ENCODE assay signal across 18 cellular contexts in genomic region chr13:98325724-98326123, GRCh38.
DNase-seq lines count a peak whose midpoint lies in the region; TF ChIP-seq lines count a peak whose summit lies in the region.
"Had no signal": no experiment of that assay in that cellular context is flagged by ENCODE, and none has a peak within 500 bp of the region (broad histone marks: within the 10 kb centered on the region; RNA-seq: fewer than 3 reads in every experiment).

No MANE protein-coding gene starts in this region.

- H4K91ac ChIP-seq in H9 (ENCODE audit: insufficient read length, low read depth, low read length) (no peak overlapping the region), neuronal stem cell (ENCODE audit: low read depth, low read length, poor library complexity) (no peak overlapping the region), mesenchymal stem cell (ENCODE audit: low read length) (no peak overlapping the region)

- H4K8ac ChIP-seq in H9 (replicated peaks; ENCODE audit: insufficient read length, low read depth, low read length) (no peak overlapping the region), neuronal stem cell (ENCODE audit: low read depth, low read length) (no peak overlapping the region), mesenchymal stem cell (ENCODE audit: low read length) (no peak overlapping the region)

- no peaks in the 10 kb centered on the region for H3K23me2 ChIP-seq in H9 (ENCODE audit: insufficient read length, low read depth, low read length, poor library complexity, severe bottlenecking)

- H3K79me1 ChIP-seq in H9 (ENCODE audit: insufficient read depth, low read depth, low read length, poor library complexity, severe bottlenecking) (peaks cover 3% of the 10 kb centered on the region), neuronal stem cell (ENCODE audit: low read depth, low read length) (no peaks in the 10 kb centered on the region), mesenchymal stem cell (replicated peaks; ENCODE audit: low read length, poor library complexity, severe bottlenecking) (peaks cover 43% of the 10 kb centered on the region)

- H3K18ac ChIP-seq in H9 (ENCODE audit: insufficient read length, low read depth, low read length), result no peak overlapping the region
- no peak overlapping the region for H3K18ac ChIP-seq in neuronal stem cell (ENCODE audit: low read length)
- H3K18ac ChIP-seq in mesenchymal stem cell (ENCODE audit: low read depth in 1 of 2, low read length in 2 of 2), result no peak overlapping the region

- H3K4me3 ChIP-seq in ectodermal cell (ENCODE audit: insufficient read depth, low read depth, low read length) (no peak overlapping the region), neuronal stem cell (ENCODE audit: low read length in 2 of 2) (no peak overlapping the region), mesenchymal stem cell (ENCODE audit: insufficient read depth in 1 of 2, low read depth in 1 of 2, low read length in 2 of 2) (no peak overlapping the region)
- H3K4me3 ChIP-seq: upper lobe of right lung had no signal

- H3K36me3 Mint-ChIP-seq in H9 (ENCODE audit: insufficient read depth in 1 of 3, low read depth in 3 of 3), result peaks cover 0 to 6% (median 0%) of the 10 kb centered on the region in 3 experiments; a peak in 2 of 7 replicates
- H3K36me3 Mint-ChIP-seq: activated naive CD8-positive, alpha-beta T cell had no signal

- no peaks in the 10 kb centered on the region for H3K36me3 ChIP-seq in ectodermal cell (ENCODE audit: control insufficient read depth, insufficient read depth, low read length)
- H3K36me3 ChIP-seq in neuronal stem cell (replicated peaks in 1 of 2; ENCODE audit: control insufficient read depth in 2 of 2, insufficient read depth in 2 of 2, low read length in 2 of 2), result no peaks in the 10 kb centered on the region
- H3K36me3 ChIP-seq in mesenchymal stem cell (ENCODE audit: control insufficient read depth in 1 of 2, insufficient read depth in 2 of 2, low read depth in 1 of 2, low read length in 2 of 2), result peaks cover 0 to 4% of the 10 kb centered on the region in 2 experiments
- H3K36me3 ChIP-seq: upper lobe of right lung had no signal

- H3K4ac ChIP-seq in H9 (ENCODE audit: low read depth, low read length) (no peak overlapping the region), neuronal stem cell (ENCODE audit: low read length) (no peak overlapping the region), mesenchymal stem cell (ENCODE audit: low read depth in 1 of 2, low read length in 2 of 2) (no peak overlapping the region)

- no peak overlapping the region for H3K56ac ChIP-seq in H9 (ENCODE audit: insufficient read length, low read depth, low read length)

- H4K20me1 ChIP-seq in H9 (ENCODE audit: control insufficient read depth, insufficient read depth, insufficient read length), result no peaks in the 10 kb centered on the region

- H3K9ac ChIP-seq in H9 (ENCODE audit: extremely low read depth, insufficient read length, low read length) (no peak overlapping the region), neuronal stem cell (ENCODE audit: low read depth, low read length, poor library complexity) (no peak overlapping the region), mesenchymal stem cell (ENCODE audit: low read length) (no peak overlapping the region)

- H3K27me3 Mint-ChIP-seq in H9 (ENCODE audit: low read depth), result no peaks in the 10 kb centered on the region

- H3K4me1 ChIP-seq in H9 (ENCODE audit: insufficient read depth, low read length) (peaks cover 20% of the 10 kb centered on the region; the same call in 1 of the 2 replicates), ectodermal cell (ENCODE audit: control insufficient read depth, insufficient read depth, low read length) (peaks cover 51% of the 10 kb centered on the region), neuronal stem cell (ENCODE audit: control insufficient read depth in 2 of 2, insufficient read depth in 1 of 2, low read depth in 1 of 2, low read length in 2 of 2) (peaks cover 30 to 45% of the 10 kb centered on the region in 2 donors), mesenchymal stem cell (ENCODE audit: control insufficient read depth, insufficient read depth, low read depth, low read length) (peaks cover 10% of the 10 kb centered on the region)

- H3K79me2 ChIP-seq in H9 (ENCODE audit: insufficient read depth, low read length), result no peaks in the 10 kb centered on the region; the same call in 1 of the 2 replicates

- no peak overlapping the region for H2AK5ac ChIP-seq in H9 (ENCODE audit: insufficient read length, low read length)
- no peak overlapping the region for H2AK5ac ChIP-seq in neuronal stem cell (ENCODE audit: low read depth, low read length)
- H2AK5ac ChIP-seq in mesenchymal stem cell (ENCODE audit: low read length, severe bottlenecking), result no peak overlapping the region

- DNase-seq in H9 (peak; percentile 12), NCI-H146 treated with DMSO at 0.1 percent for 48 hours (lab: John Stamatoyannopoulos, UW; ENCODE audit: unreplicated experiment) (peak; percentile 69), neuronal stem cell (ENCODE audit: low spot score) (no peak), mesenchymal stem cell (no peak), GM13976 (ENCODE audit: low spot score) (no peak), HuH-7.5 (ENCODE audit: low spot score) (no peak)
- DNase-seq: activated CD8-positive, alpha-beta T cell treated with anti-CD3 and anti-CD28 coated beads, Interleukin-2, amount 10 ng/mL, durations not matched to agents 7 days and 5 days; cortex of kidney; EL; Karpas-422; left cardiac atrium; NCI-H1436; right cardiac atrium; SHP77; stimulated activated naive CD4-positive, alpha-beta T cell treated with Interleukin-2 at 50 U/mL for 16 hours; upper lobe of right lung had no signal

- peak overlapping the region in 1 of 3 experiments; percentile 8; a peak in 2 of 7 replicates for H3K27ac Mint-ChIP-seq in H9
- H3K27ac Mint-ChIP-seq: activated CD8-positive, alpha-beta T cell treated with anti-CD3 and anti-CD28 coated beads, Interleukin-2, amount 10 ng/mL, durations not matched to agents 7 days and 5 days; activated naive CD8-positive, alpha-beta T cell had no signal

- H3K9me3 Mint-ChIP-seq in H9, result no peaks in the 10 kb centered on the region

- H3K27ac ChIP-seq in H9 (ENCODE audit: insufficient read length, low read depth, low read length) (no peak overlapping the region), ectodermal cell (ENCODE audit: insufficient read depth, low read depth, low read length, poor library complexity, severe bottlenecking) (peak overlapping the region; percentile 4), neuronal stem cell (replicated peaks; ENCODE audit: low read length) (peak overlapping the region; percentile 2), mesenchymal stem cell (ENCODE audit: low read length, poor library complexity, severe bottlenecking) (no peak overlapping the region)
- H3K27ac ChIP-seq: upper lobe of right lung had no signal

- no CpG with 5 or more reads among the region's 3 CpGs for WGBS in H9 (ENCODE audit: extremely low coverage, insufficient read length, low lambda C conversion rate)
- 76 to 88% methylated on average over 3 of the region's 3 CpGs for WGBS in ectodermal cell, 2 experiments
- WGBS in neuronal stem cell (ENCODE audit: extremely low coverage in 2 of 2, insufficient read length in 2 of 2, insufficient replicate concordance in 1 of 2), 2 donors, result no CpG with 5 or more reads among the region's 3 CpGs
- WGBS in mesenchymal stem cell, result 97% methylated on average over 3 of the region's 3 CpGs

- peaks cover 64 to 66% of the 10 kb centered on the region in 2 experiments for H3K4me1 Mint-ChIP-seq in H9

- H2BK20ac ChIP-seq in H9 (ENCODE audit: low read depth, low read length, poor library complexity, severe bottlenecking), result no peak overlapping the region

- no peaks in the 10 kb centered on the region for H3K9me3 ChIP-seq in H9 (ENCODE audit: control insufficient read depth, low read depth, low read length)
- H3K9me3 ChIP-seq in ectodermal cell (ENCODE audit: control insufficient read depth, low read length), result no peaks in the 10 kb centered on the region
- H3K9me3 ChIP-seq in neuronal stem cell (replicated peaks in 1 of 2; ENCODE audit: control insufficient read depth in 2 of 2, insufficient read depth in 1 of 2, low read depth in 1 of 2, low read length in 2 of 2), result no peaks in the 10 kb centered on the region
- H3K9me3 ChIP-seq in mesenchymal stem cell (ENCODE audit: control insufficient read depth, low read length), result no peaks in the 10 kb centered on the region
- H3K9me3 ChIP-seq: upper lobe of right lung had no signal

- TF ChIP-seq CTCF in H9 (conservative IDR thresholded peaks at IDR 0.05) (no peak), GM13976 (IDR thresholded peaks at IDR 0.05; ENCODE audit: borderline replicate concordance, control extremely low read depth, extremely low read depth, insufficient read depth, missing control alignments) (no peak)

- no peak overlapping the region for H2BK5ac ChIP-seq in H9 (ENCODE audit: insufficient read length, low read length)
- no peak overlapping the region for H2BK5ac ChIP-seq in neuronal stem cell (ENCODE audit: low read length)
- H2BK5ac ChIP-seq in mesenchymal stem cell (ENCODE audit: low read depth, low read length, poor library complexity, severe bottlenecking), result no peak overlapping the region

- H2BK12ac ChIP-seq in H9 (ENCODE audit: insufficient read length, low read depth, low read length) (no peak overlapping the region), neuronal stem cell (ENCODE audit: low read length) (no peak overlapping the region), mesenchymal stem cell (ENCODE audit: low read length in 2 of 2) (no peak overlapping the region)

- no peak overlapping the region for H2BK15ac ChIP-seq in H9 (ENCODE audit: low read depth, low read length)
- no peak overlapping the region for H2BK15ac ChIP-seq in neuronal stem cell (ENCODE audit: low read length)
- H2BK15ac ChIP-seq in mesenchymal stem cell (ENCODE audit: low read depth, poor library complexity, severe bottlenecking), result no peak overlapping the region

- no peak overlapping the region for H3T11ph ChIP-seq in H9 (ENCODE audit: low read length)

- H2BK120ac ChIP-seq in H9 (ENCODE audit: low read depth, low read length, poor library complexity, severe bottlenecking) (no peak overlapping the region), neuronal stem cell (ENCODE audit: low read depth, low read length) (no peak overlapping the region), mesenchymal stem cell (ENCODE audit: low read depth, low read length) (no peak overlapping the region)

- H3K14ac ChIP-seq in H9 (ENCODE audit: insufficient read depth, low read length) (no peak overlapping the region), neuronal stem cell (ENCODE audit: low read length) (no peak overlapping the region), mesenchymal stem cell (ENCODE audit: low read length in 2 of 2) (no peak overlapping the region)

- H4K5ac ChIP-seq in H9 (ENCODE audit: insufficient read length, low read depth, low read length), result no peak overlapping the region

- H2AFZ ChIP-seq in H9 (ENCODE audit: low read length) (no peak overlapping the region), neuronal stem cell (ENCODE audit: low read length) (no peak overlapping the region), mesenchymal stem cell (ENCODE audit: low read depth, low read length) (no peak overlapping the region)

- no peak overlapping the region for H3K4me3 Mint-ChIP-seq in H9
- H3K4me3 Mint-ChIP-seq: activated CD8-positive, alpha-beta T cell treated with anti-CD3 and anti-CD28 coated beads, Interleukin-2, amount 10 ng/mL, durations not matched to agents 7 days and 5 days; activated naive CD8-positive, alpha-beta T cell had no signal

- H3K27me3 ChIP-seq in H9 (ENCODE audit: insufficient read depth, low read length) (no peaks in the 10 kb centered on the region), ectodermal cell (ENCODE audit: control insufficient read depth, insufficient read depth, low read length, poor library complexity, severe bottlenecking) (no peaks in the 10 kb centered on the region), neuronal stem cell (ENCODE audit: control insufficient read depth in 3 of 3, insufficient read depth in 3 of 3, low read depth in 1 of 3, low read length in 3 of 3) (no peaks in the 10 kb centered on the region), mesenchymal stem cell (ENCODE audit: control insufficient read depth in 1 of 2, insufficient read depth in 1 of 2, low read length in 2 of 2) (no peaks in the 10 kb centered on the region)
- H3K27me3 ChIP-seq: upper lobe of right lung had no signal

- no peak overlapping the region for H3K4me2 ChIP-seq in H9 (ENCODE audit: insufficient read depth, insufficient read length, low read length)
- H3K4me2 ChIP-seq in neuronal stem cell (ENCODE audit: insufficient read depth, low read length, poor library complexity, severe bottlenecking), result no peak overlapping the region
- H3K4me2 ChIP-seq in mesenchymal stem cell (ENCODE audit: low read length, poor library complexity, severe bottlenecking), result no peak overlapping the region

- in situ Hi-C loops in GM13976 (cut with MboI; ENCODE audit: low sequenced_read_pairs, unreplicated experiment), result no loop called here

- H3K23ac ChIP-seq in H9 (ENCODE audit: insufficient read length, low read depth, low read length) (no peak overlapping the region), neuronal stem cell (ENCODE audit: low read depth, low read length, poor library complexity) (no peak overlapping the region), mesenchymal stem cell (ENCODE audit: low read length in 2 of 2) (no peak overlapping the region)

Comparison
In these comparisons a context has a peak if more than half of its experiments do, and no peak if none do; other contexts are left out.
1. DNase-seq: peak in H9 (single experiment) and NCI-H146 treated with DMSO at 0.1 percent for 48 hours (single experiment); none in neuronal stem cell (single experiment), mesenchymal stem cell (single experiment), GM13976 (single experiment) and HuH-7.5 (single experiment).
2. H3K27ac ChIP-seq: peak in ectodermal cell (single experiment) and neuronal stem cell (single experiment); none in H9 (single experiment) and mesenchymal stem cell (single experiment).